ENCODE assay signal across 8 cellular contexts in genomic region chr2:30230855-30231725, GRCh38. TPM values are rescaled to one million over a fixed set of nuclear protein-coding genes. Genes with fewer than 3 reads are reported as not detected.
A peak's percentile ranks its signal among the peaks of the same experiment; 100 is the strongest.
DNase-seq lines count a peak whose midpoint lies in the region; ATAC-seq and TF ChIP-seq lines count a peak whose summit lies in the region.

TSS of gene LBH (plus strand) at chr2:30231534. CDS start at chr2:30231739, 205 bp downstream.

- peaks cover 41% of the 10 kb centered on the region for H3K4me1 Mint-ChIP-seq in activated naive CD8-positive, alpha-beta T cell treated with anti-CD3 and anti-CD28 coated beads, Interleukin-2, amount 10 ng/mL, durations not matched to agents 7 days and 5 days

- H2BK5ac ChIP-seq in trophoblast cell (ENCODE audit: low read depth, low read length, poor library complexity): peak within 1 kb of the TSS; percentile 63

- H2BK12ac ChIP-seq in trophoblast cell (ENCODE audit: low read length): peak within 1 kb of the TSS; percentile 67

- H3K27me3 ChIP-seq in KMS-11 (ENCODE audit: insufficient read depth, low read depth) (no peaks in the 10 kb centered on the region), SU-DHL-6 (ENCODE audit: low read length) (no peaks in the 10 kb centered on the region), cardiac muscle cell (no peaks in the 10 kb centered on the region), trophoblast cell (ENCODE audit: insufficient read depth, low read length) (no peaks in the 10 kb centered on the region), tibial nerve (peaks cover 0 to 4% of the 10 kb centered on the region in 2 donors)

- peak within 1 kb of the TSS; percentile 71 for H4K91ac ChIP-seq in trophoblast cell (ENCODE audit: low read depth, low read length)

- H3K4me3 ChIP-seq in KMS-11 (IDR thresholded peaks at IDR 0.05; ENCODE audit: insufficient read depth, low read depth, low read length) (peak within 1 kb of the TSS; percentile 88), SU-DHL-6 (ENCODE audit: insufficient read depth, low read length, poor library complexity, severe bottlenecking) (peak within 1 kb of the TSS; percentile 84), cardiac muscle cell (peak within 1 kb of the TSS; percentile 95), trophoblast cell (ENCODE audit: low read depth, low read length) (peak within 1 kb of the TSS; percentile 91), tibial nerve (peak within 1 kb of the TSS; percentile 31 to 86 (median 72))

- H3K4me2 ChIP-seq in KMS-11: peak within 1 kb of the TSS; percentile 73
- H3K4me2 ChIP-seq in SU-DHL-6 (ENCODE audit: low read depth, low read length, poor library complexity, severe bottlenecking): peak within 1 kb of the TSS; percentile 86
- H3K4me2 ChIP-seq in trophoblast cell (ENCODE audit: low read length): peak within 1 kb of the TSS; percentile 95

- H3K36me3 ChIP-seq in KMS-11 (ENCODE audit: insufficient read depth) (no peaks in the 10 kb centered on the region), SU-DHL-6 (ENCODE audit: low read length) (no peaks in the 10 kb centered on the region), cardiac muscle cell (peaks cover 16% of the 10 kb centered on the region), trophoblast cell (ENCODE audit: control insufficient read depth in 1 of 2, insufficient read depth in 2 of 2, low read length in 2 of 2) (peaks cover 11 to 17% of the 10 kb centered on the region in 2 experiments), tibial nerve (peaks cover 0 to 10% (median 0%) of the 10 kb centered on the region in 3 donors)

- H3K79me2 ChIP-seq in KMS-11 (ENCODE audit: insufficient read depth, low read depth) (peaks cover 25% of the 10 kb centered on the region), SU-DHL-6 (ENCODE audit: insufficient read depth, low read length) (no peaks in the 10 kb centered on the region), trophoblast cell (ENCODE audit: control insufficient read depth, insufficient read depth, low read length, poor library complexity) (peaks cover 19% of the 10 kb centered on the region)

- H3K36me3 Mint-ChIP-seq in activated naive CD8-positive, alpha-beta T cell treated with anti-CD3 and anti-CD28 coated beads, Interleukin-2, amount 10 ng/mL, durations not matched to agents 7 days and 5 days: peaks cover 11% of the 10 kb centered on the region

- POLR2A ChIA-PET in activated naive CD8-positive, alpha-beta T cell treated with anti-CD3 and anti-CD28 coated beads, Interleukin-2, amount 10 ng/mL, durations not matched to agents 7 days and 5 days (lab: Charles Lee): interaction anchor here (0.6 to 10.1 kb wide), 21 partner anchors 8 to 478 kb away, joined by 3 to 123 read pairs (median 4); partner anchors contain the start of genes LCLAT1 and YPEL5

- H3K79me1 ChIP-seq in trophoblast cell (ENCODE audit: low read length): peaks cover 27% of the 10 kb centered on the region

- peaks cover 4% of the 10 kb centered on the region; the same call in 1 of the 2 replicates for H3F3A ChIP-seq in SU-DHL-6 (ENCODE audit: insufficient read depth)

- H4K8ac ChIP-seq in trophoblast cell (ENCODE audit: low read depth, low read length): peak within 1 kb of the TSS; percentile 64

- ATAC-seq in GM21447 (IDR thresholded peaks at IDR 0.05; ENCODE audit: unreplicated experiment): peak; percentile 49
- peak; percentile 35 for ATAC-seq in activated naive CD8-positive, alpha-beta T cell treated with anti-CD3 and anti-CD28 coated beads, Interleukin-2, amount 10 ng/mL, durations not matched to agents 7 days and 5 days (ENCODE audit: low read depth)

- peak within 1 kb of the TSS; percentile 26 for H4K12ac ChIP-seq in trophoblast cell (ENCODE audit: low read depth, low read length)

- no peaks in the 10 kb centered on the region for H4K20me1 ChIP-seq in KMS-11 (ENCODE audit: insufficient read depth)
- H4K20me1 ChIP-seq in SU-DHL-6 (ENCODE audit: low read depth, low read length): no peaks in the 10 kb centered on the region

- no peak for TF ChIP-seq CTCF in KMS-11 (conservative IDR thresholded peaks at IDR 0.05; ENCODE audit: low read depth, low read length)
- TF ChIP-seq CTCF in SU-DHL-6 (IDR thresholded peaks at IDR 0.05; ENCODE audit: insufficient read depth, low read length, poor library complexity, severe bottlenecking): no peak
- no peak for TF ChIP-seq CTCF in cardiac muscle cell (IDR thresholded peaks at IDR 0.05; ENCODE audit: low read depth, low read length)
- peak in 2 of 5 experiments; percentile 20 to 27 for TF ChIP-seq CTCF in tibial nerve (IDR thresholded peaks at IDR 0.05)

- H3K9me2 ChIP-seq in SU-DHL-6 (replicated peaks; ENCODE audit: insufficient read depth, low read length): no peaks in the 10 kb centered on the region

- H2AK5ac ChIP-seq in trophoblast cell (ENCODE audit: low read length): peak within 1 kb of the TSS; percentile 71

- peaks cover 33% of the 10 kb centered on the region for H3K4me1 ChIP-seq in KMS-11 (ENCODE audit: low read depth, poor library complexity, severe bottlenecking)
- peaks cover 39% of the 10 kb centered on the region for H3K4me1 ChIP-seq in cardiac muscle cell (ENCODE audit: low read depth)
- H3K4me1 ChIP-seq in trophoblast cell (ENCODE audit: control insufficient read depth in 1 of 2, insufficient read depth in 2 of 2, low read length in 2 of 2): peaks cover 17 to 23% of the 10 kb centered on the region in 2 experiments
- peaks cover 0 to 47% (median 10%) of the 10 kb centered on the region in 4 donors for H3K4me1 ChIP-seq in tibial nerve

- no peaks in the 10 kb centered on the region for H3K9me3 Mint-ChIP-seq in activated naive CD8-positive, alpha-beta T cell treated with anti-CD3 and anti-CD28 coated beads, Interleukin-2, amount 10 ng/mL, durations not matched to agents 7 days and 5 days

- peak within 1 kb of the TSS; percentile 77 for H3K27ac ChIP-seq in KMS-11
- H3K27ac ChIP-seq in SU-DHL-6 (ENCODE audit: low read depth, low read length): peak within 1 kb of the TSS; percentile 74
- peak within 1 kb of the TSS; percentile 90 for H3K27ac ChIP-seq in cardiac muscle cell
- peak within 1 kb of the TSS; percentile 53 for H3K27ac ChIP-seq in trophoblast cell (ENCODE audit: low read depth, low read length)
- peak within 1 kb of the TSS; percentile 34 to 91 (median 90) for H3K27ac ChIP-seq in tibial nerve

- in situ Hi-C loops in Caki2 (cut with HindIII; ENCODE audit: low pct_unique_long_range_greater_than_20kb, low sequenced_read_pairs): loop anchor here (10.0 kb wide), 1 partner anchor 134 kb away; no protein-coding TSS in a partner anchor

- peak within 1 kb of the TSS; percentile 90 for H3K4me3 Mint-ChIP-seq in activated naive CD8-positive, alpha-beta T cell treated with anti-CD3 and anti-CD28 coated beads, Interleukin-2, amount 10 ng/mL, durations not matched to agents 7 days and 5 days

- H3K9me3 ChIP-seq in SU-DHL-6 (ENCODE audit: insufficient read depth, low read length) (no peaks in the 10 kb centered on the region), cardiac muscle cell (ENCODE audit: low read depth) (no peaks in the 10 kb centered on the region), trophoblast cell (ENCODE audit: insufficient read depth, low read depth, low read length) (no peaks in the 10 kb centered on the region), tibial nerve (no peaks in the 10 kb centered on the region)

- peak within 1 kb of the TSS; percentile 92 for H3K27ac Mint-ChIP-seq in activated naive CD8-positive, alpha-beta T cell treated with anti-CD3 and anti-CD28 coated beads, Interleukin-2, amount 10 ng/mL, durations not matched to agents 7 days and 5 days

- H3K23ac ChIP-seq in trophoblast cell (ENCODE audit: low read length): no peak within 1 kb of the TSS

- H2AFZ ChIP-seq in KMS-11 (ENCODE audit: low read depth) (peak within 1 kb of the TSS; percentile 98), SU-DHL-6 (ENCODE audit: low read depth, low read length, severe bottlenecking) (peak within 1 kb of the TSS; percentile 99), trophoblast cell (ENCODE audit: insufficient read depth, low read length, poor library complexity) (peak within 1 kb of the TSS; percentile 90)

- no CpG with 5 or more reads among the region's 95 CpGs for WGBS in trophoblast cell (ENCODE audit: extremely low coverage, insufficient coverage, insufficient read length)
- WGBS in tibial nerve, 2 donors: 1% methylated on average over 58 to 66 of the region's 95 CpGs

- H2BK120ac ChIP-seq in trophoblast cell (ENCODE audit: insufficient read depth, low read length, poor library complexity): peak within 1 kb of the TSS; percentile 86

- TF ChIP-seq POLR2A in tibial nerve (IDR thresholded peaks at IDR 0.05): peak; percentile 89 to 94

- peak within 1 kb of the TSS; percentile 83 for H3K14ac ChIP-seq in trophoblast cell (ENCODE audit: low read length)

- peak within 1 kb of the TSS; percentile 87 for H3K4ac ChIP-seq in trophoblast cell (ENCODE audit: low read depth, low read length)

- peak in 1 of 2 donors; percentile 96 for TF ChIP-seq EP300 in tibial nerve (IDR thresholded peaks at IDR 0.05)

- H3K9ac ChIP-seq in KMS-11: peak within 1 kb of the TSS; percentile 91
- peak within 1 kb of the TSS; percentile 72 for H3K9ac ChIP-seq in SU-DHL-6 (ENCODE audit: low read length)
- H3K9ac ChIP-seq in trophoblast cell (ENCODE audit: low read length): peak within 1 kb of the TSS; percentile 94

- peaks cover 2% of the 10 kb centered on the region for H3K27me3 Mint-ChIP-seq in activated naive CD8-positive, alpha-beta T cell treated with anti-CD3 and anti-CD28 coated beads, Interleukin-2, amount 10 ng/mL, durations not matched to agents 7 days and 5 days

- peak; percentile 91 for DNase-seq in Caki2 (ENCODE audit: low read depth)
- peak; percentile 86 for DNase-seq in activated naive CD8-positive, alpha-beta T cell treated with anti-CD3 and anti-CD28 coated beads, Interleukin-2, amount 10 ng/mL, durations not matched to agents 7 days and 5 days
- DNase-seq in cardiac muscle cell (ENCODE audit: low read depth in 1 of 2, low spot score in 1 of 2): peak; percentile 92 to 93
- peak; percentile 74 to 80 for DNase-seq in trophoblast cell
- DNase-seq in tibial nerve (ENCODE audit: low spot score in 2 of 2): peak; percentile 78 to 84

- peak within 1 kb of the TSS; percentile 88 for H3K18ac ChIP-seq in trophoblast cell (ENCODE audit: low read length)

RNA-seq across cellular contexts. Expression of gene LBH, which starts in this region (rescaled TPM):
- 99.1 and 128 TPM in 2 replicates for total RNA-seq in Caki2 (2014; rRNA removed; shearing (Covaris generic); ENCODE audit: low replicate concordance)
- total RNA-seq in activated naive CD8-positive, alpha-beta T cell treated with anti-CD3 and anti-CD28 coated beads, Interleukin-2, amount 10 ng/mL, durations not matched to agents 7 days and 5 days: 100 to 1,000 TPM; 169 to 186 TPM
- total RNA-seq in cardiac muscle cell (1,389 and 2,258 TPM in 2 replicates), tibial nerve (10 to 100 TPM; 12.7 to 31.6 (median 21.5) TPM)
- 544 and 632 TPM in 2 replicates for polyA plus RNA-seq in cardiac muscle cell
- 120 and 147 TPM in 2 replicates for polyA plus RNA-seq in trophoblast cell (2013)

Comparison
In these comparisons a context has a peak if more than half of its experiments do, and no peak if none do; other contexts are left out.
1. Peak in every context shown above with its lines: DNase-seq, ATAC-seq, H3K4me3 ChIP-seq and H3K27ac ChIP-seq.